8 cellular contexts compared by ENCODE assay signal in genomic region chr7:96321670-96322372, GRCh38. TPM values are rescaled to one million over a fixed set of nuclear protein-coding genes. Genes with fewer than 3 reads are reported as not detected.
DNase-seq lines count a peak whose midpoint lies in the region; ATAC-seq and TF ChIP-seq lines count a peak whose summit lies in the region.

SLC25A13 (minus strand) TSS chr7:96322098; CDS start chr7:96321956, 142 bp downstream.

- H3K36me3 Mint-ChIP-seq in activated CD4-positive, alpha-beta T cell treated with anti-CD3 and anti-CD28 coated beads, Interleukin-2, amount 10 ng/mL, durations not matched to agents 24 days and 14 days (ENCODE audit: low read depth), result peaks cover 1% of the 10 kb centered on the region

- peak within 1 kb of the TSS; percentile 98 for H3K27ac Mint-ChIP-seq in activated CD4-positive, alpha-beta T cell treated with anti-CD3 and anti-CD28 coated beads, Interleukin-2, amount 10 ng/mL, durations not matched to agents 24 days and 14 days

- peak within 1 kb of the TSS; percentile 84 for H3K4me3 ChIP-seq in coronary artery

- intact Hi-C loops in activated CD4-positive, alpha-beta T cell treated with anti-CD3 and anti-CD28 coated beads, Interleukin-2, amount 10 ng/mL, durations not matched to agents 24 days and 14 days (cut with micrococcal nuclease), result loop anchor here (1.0 to 5.0 kb wide), 7 partner anchors 173 to 1650 kb away; partner anchors contain the start of genes SDHAF3 and SEM1

- TF ChIP-seq CTCF in coronary artery (IDR thresholded peaks at IDR 0.05), result no peak

- peaks cover 3% of the 10 kb centered on the region for H3K27me3 Mint-ChIP-seq in activated CD4-positive, alpha-beta T cell treated with anti-CD3 and anti-CD28 coated beads, Interleukin-2, amount 10 ng/mL, durations not matched to agents 24 days and 14 days

- in situ Hi-C loops in GM18951 (cut with MboI; ENCODE audit: low sequenced_read_pairs, unreplicated experiment), result no loop called here

- peak within 1 kb of the TSS; percentile 94 for H3K4me3 Mint-ChIP-seq in activated CD4-positive, alpha-beta T cell treated with anti-CD3 and anti-CD28 coated beads, Interleukin-2, amount 10 ng/mL, durations not matched to agents 24 days and 14 days

- peak; percentile 99 for DNase-seq in AG20443 (ENCODE audit: low spot score)
- DNase-seq in NCI-H510A treated with DMSO at 0.1 percent for 48 hours (lab: John Stamatoyannopoulos, UW), result peak; percentile 58
- DNase-seq in activated CD4-positive, alpha-beta T cell treated with anti-CD3 and anti-CD28 coated beads, Interleukin-2, amount 10 ng/mL, durations not matched to agents 24 days and 14 days, result peak; percentile 90
- peak; percentile 94 for DNase-seq in coronary artery (ENCODE audit: low spot score)
- DNase-seq in left lobe of liver (ENCODE audit: low spot score), result peak; percentile 98
- peak; percentile 65 for DNase-seq in stimulated activated CD4-positive, alpha-beta T cell treated with anti-CD3 and anti-CD28 coated beads, Interleukin-4, amount 100 ng/mL, for 1 hour

- peak within 1 kb of the TSS; percentile 98 for H3K27ac ChIP-seq in coronary artery

- peak; percentile 70 for TF ChIP-seq POLR2A in GM18951 (IDR thresholded peaks at IDR 0.05; ENCODE audit: extremely low read depth, insufficient read depth, insufficient read length)

- ATAC-seq in HG03175 (IDR thresholded peaks at IDR 0.05; ENCODE audit: unreplicated experiment) (peak; percentile 77), left lobe of liver (peak; percentile 83)

- H3K9me3 Mint-ChIP-seq in activated CD4-positive, alpha-beta T cell treated with anti-CD3 and anti-CD28 coated beads, Interleukin-2, amount 10 ng/mL, durations not matched to agents 24 days and 14 days, result peaks cover 5% of the 10 kb centered on the region

- H3K4me1 Mint-ChIP-seq in activated CD4-positive, alpha-beta T cell treated with anti-CD3 and anti-CD28 coated beads, Interleukin-2, amount 10 ng/mL, durations not matched to agents 24 days and 14 days, result peaks cover 42% of the 10 kb centered on the region

RNA-seq across cellular contexts. Expression of gene SLC25A13, which starts in this region (rescaled TPM):
- 25.8 and 26.3 TPM in 2 replicates for total RNA-seq in activated CD4-positive, alpha-beta T cell treated with anti-CD3 and anti-CD28 coated beads, Interleukin-2, amount 10 ng/mL, durations not matched to agents 24 days and 14 days
- total RNA-seq in left lobe of liver, result 96.4 TPM

Comparison
In these comparisons a context has a peak if more than half of its experiments do, and no peak if none do; other contexts are left out.
1. Peak in every context shown above with its lines: DNase-seq, ATAC-seq, H3K4me3 ChIP-seq and H3K27ac ChIP-seq.